ENCODE assay signal across 7 cellular contexts in the genomic region with DNA sequence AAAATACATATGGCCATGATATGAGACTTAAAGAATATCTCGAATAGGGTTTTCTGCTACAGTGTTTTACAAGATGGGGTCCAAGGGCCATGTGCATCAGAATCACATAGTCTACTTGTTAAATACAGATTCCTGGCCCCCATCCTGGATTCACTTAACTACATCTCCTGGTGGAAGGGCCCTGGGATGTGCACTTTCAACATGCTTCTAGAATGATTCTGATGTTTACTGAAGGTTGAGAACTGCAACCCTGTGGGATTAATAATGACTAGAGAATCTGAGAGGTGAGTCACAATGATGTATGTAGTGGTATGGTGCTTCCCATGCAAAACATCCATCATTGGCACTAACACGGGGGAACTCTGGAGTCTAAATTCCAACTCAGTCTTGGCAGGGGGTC. TPM values are rescaled to one million over a fixed set of nuclear protein-coding genes. Genes with fewer than 3 reads are reported as not detected.
"Had no signal": no experiment of that assay in that cellular context is flagged by ENCODE, and none has a peak within 500 bp of the region (broad histone marks: within the 10 kb centered on the region; RNA-seq: fewer than 3 reads in every experiment).

No MANE protein-coding gene starts in this region.

RNA-seq across cellular contexts. Expression of a gene that starts 2.1 kb away (rescaled TPM):
- total RNA-seq: activated CD4-positive, alpha-beta memory T cell treated with anti-CD3 and anti-CD28 coated beads, Interleukin-2, amount 10 ng/mL, durations not matched to agents 7 days and 5 days; activated CD4-positive, alpha-beta T cell treated with anti-CD3 and anti-CD28 coated beads for 36 hours; activated CD8-positive, alpha-beta memory T cell treated with anti-CD3 and anti-CD28 coated beads for 36 hours; activated naive CD4-positive, alpha-beta T cell treated with anti-CD3 and anti-CD28 coated beads for 36 hours; activated T-helper 17 cell treated with anti-CD3 and anti-CD28 coated beads, Interleukin-2, amount 50 U/mL, for 72 hours; OCI-LY7; T-helper 1 cell treated with Interleukin-12 subunit alpha and Interleukin-12 subunit beta and Interleukin-4 antibody, amounts not matched to agents 30 ng/mL and 1 ng/mL, for 36 hours had no signal
